Comparison of ENCODE assay signal across 8 cellular contexts in genomic region chr16:87635541-87636049, GRCh38. TPM values are rescaled to one million over a fixed set of nuclear protein-coding genes. Genes with fewer than 3 reads are reported as not detected.
DNase-seq lines count a peak whose midpoint lies in the region; ATAC-seq, FAIRE-seq and TF ChIP-seq lines count a peak whose summit lies in the region.

No MANE protein-coding gene starts in this region.

- H3K4me3 Mint-ChIP-seq in activated CD4-positive, alpha-beta T cell treated with anti-CD3 and anti-CD28 coated beads for 36 hours = peak overlapping the region; percentile 28
- H3K4me3 Mint-ChIP-seq in central memory CD8-positive, alpha-beta T cell = peak overlapping the region; percentile 81

- H3K36me3 ChIP-seq in HepG2 (replicated peaks in 1 of 2; ENCODE audit: control insufficient read depth in 1 of 2, insufficient read depth in 2 of 2, low read length in 2 of 2) = no peaks in the 10 kb centered on the region

- H3K79me2 ChIP-seq in HepG2 (ENCODE audit: insufficient read depth, low read length) = no peaks in the 10 kb centered on the region

- in situ Hi-C loops in HepG2 (cut with HindIII; ENCODE audit: extremely low pct_ligation_motif_present, low pct_unique_long_range_greater_than_20kb) = loop anchor here (5.0 kb wide), 1 partner anchor 48 kb away; no protein-coding TSS in a partner anchor

- TF ChIP-seq RAD21 in HepG2 (CRISPR knock-in tag; IDR thresholded peaks at IDR 0.05) = peak; percentile 84

- BruUV-seq in HepG2 (replicated peaks; lab: Mats Ljungman, UMichigan) = no TSS peak

- DNase-seq in 8988T (peak; percentile 98), NCI-H2171 treated with DMSO at 0.1 percent for 48 hours (lab: John Stamatoyannopoulos, UW) (peak; percentile 69), HepG2 (ENCODE audit: low spot score) (peak; percentile 47)
- DNase-seq in activated CD4-positive, alpha-beta T cell treated with anti-CD3 and anti-CD28 coated beads for 36 hours = peak; percentile 88
- DNase-seq in central memory CD8-positive, alpha-beta T cell (ENCODE audit: low spot score in 2 of 2) = peak; percentile 54 to 60
- peak; percentile 26 to 58 (median 49) for DNase-seq in stimulated activated CD4-positive, alpha-beta T cell treated with anti-CD3 and anti-CD28 coated beads, TNF-alpha, amount 100 ng/mL, for 1 hour (ENCODE audit: low read depth in 3 of 3, low spot score in 1 of 3)

- FAIRE-seq in HepG2 (lab: Jason Lieb, UNC) = peak; percentile 81

- H3K27ac ChIP-seq in HepG2 (ENCODE audit: extremely low read length, insufficient read depth, low read length) = no peak overlapping the region

- 2% methylated on average over 13 of the region's 23 CpGs for WGBS in HepG2 (ENCODE audit: low lambda C conversion rate)

- H3K27ac Mint-ChIP-seq in activated CD4-positive, alpha-beta T cell treated with anti-CD3 and anti-CD28 coated beads for 36 hours = no peak overlapping the region
- H3K27ac Mint-ChIP-seq in central memory CD8-positive, alpha-beta T cell (ENCODE audit: low read depth) = peak overlapping the region; percentile 75

- intact Hi-C loops in activated CD4-positive, alpha-beta T cell treated with anti-CD3 and anti-CD28 coated beads for 36 hours (cut with DNase I, micrococcal nuclease) = loop anchor here (1.0 to 5.0 kb wide), 11 partner anchors 47 to 1071 kb away; partner anchors contain the start of genes C16orf95 (in 1 of the 2) and MAP1LC3B (in 1 of the 2)
- intact Hi-C loops in HepG2 (cut with micrococcal nuclease; ENCODE audit: unreplicated experiment) = loop anchor here (1.0 to 5.0 kb wide), 3 partner anchors 47 to 219 kb away; no protein-coding TSS in a partner anchor

- POLR2A ChIA-PET in activated CD4-positive, alpha-beta T cell treated with anti-CD3 and anti-CD28 coated beads for 36 hours (lab: Charles Lee) = interaction anchor here (0.5 to 0.6 kb wide), 2 partner anchors 159 to 240 kb away, joined by 3 read pairs; no protein-coding TSS in a partner anchor
- POLR2A ChIA-PET in HepG2 (lab: Yijun Ruan, JAX) = interaction anchor here (1.4 kb wide), 1 partner anchor 131 kb away, joined by 4 read pairs; the partner anchor contains the start of gene KLHDC4

- H3K27me3 ChIP-seq in HepG2 (ENCODE audit: control insufficient read depth in 1 of 2, insufficient read depth in 2 of 2, low read length in 2 of 2) = peaks cover 22 to 92% of the 10 kb centered on the region in 2 experiments; a peak in 4 of 5 replicates

- CTCF ChIA-PET in activated CD4-positive, alpha-beta T cell treated with anti-CD3 and anti-CD28 coated beads for 36 hours (lab: Charles Lee) = interaction anchor here (0.5 to 2.7 kb wide), 59 partner anchors 9 to 319 kb away, joined by 3 to 16 read pairs (median 4); partner anchors contain the start of gene KLHDC4
- CTCF ChIA-PET in HepG2 (lab: Yijun Ruan, JAX; ENCODE audit: low intra/inter-chr PET ratio, low total read pairs) = interaction anchor here (0.8 to 2.7 kb wide), 6 partner anchors 44 to 219 kb away, joined by 3 to 53 read pairs (median 10); no protein-coding TSS in a partner anchor

- peak; percentile 84 for ATAC-seq in activated CD4-positive, alpha-beta T cell treated with anti-CD3 and anti-CD28 coated beads for 36 hours
- ATAC-seq in central memory CD8-positive, alpha-beta T cell (replicated peaks; ENCODE audit: extremely low read depth, poor library complexity, severe bottlenecking) = peak; percentile 82
- ATAC-seq in HepG2 = peak; percentile 86
- ATAC-seq in HG03442 (IDR thresholded peaks at IDR 0.05; ENCODE audit: unreplicated experiment) = no peak

- no peak overlapping the region for H3K9ac ChIP-seq in HepG2 (ENCODE audit: insufficient read depth, low read depth, low read length)

- peaks cover 16% of the 10 kb centered on the region for H3K27me3 Mint-ChIP-seq in activated CD4-positive, alpha-beta T cell treated with anti-CD3 and anti-CD28 coated beads for 36 hours
- H3K27me3 Mint-ChIP-seq in central memory CD8-positive, alpha-beta T cell = peaks cover 30% of the 10 kb centered on the region

- H3K36me3 Mint-ChIP-seq in activated CD4-positive, alpha-beta T cell treated with anti-CD3 and anti-CD28 coated beads for 36 hours (ENCODE audit: low read depth) = no peaks in the 10 kb centered on the region
- H3K36me3 Mint-ChIP-seq in central memory CD8-positive, alpha-beta T cell (ENCODE audit: insufficient read depth) = peaks cover 1% of the 10 kb centered on the region

- H3K4me1 Mint-ChIP-seq in activated CD4-positive, alpha-beta T cell treated with anti-CD3 and anti-CD28 coated beads for 36 hours = peaks cover 12% of the 10 kb centered on the region
- peaks cover 12% of the 10 kb centered on the region for H3K4me1 Mint-ChIP-seq in central memory CD8-positive, alpha-beta T cell

- peak; percentile 84 for TF ChIP-seq CTCF in GM12874 (IDR thresholded peaks at IDR 0.05; ENCODE audit: insufficient read depth, low read depth, low read length)
- peak; percentile 98 for TF ChIP-seq CTCF in HepG2 (CRISPR knock-in tag; IDR thresholded peaks at IDR 0.05)

- TF ChIP-seq EP300 in HepG2 (IDR thresholded peaks at IDR 0.05; ENCODE audit: low read depth in 2 of 2, low read length in 2 of 2) (no peak), HepG2 (CRISPR knock-in tag; IDR thresholded peaks at IDR 0.05; ENCODE audit: borderline replicate concordance) (no peak)

- no peak overlapping the region for H2AFZ ChIP-seq in HepG2 (ENCODE audit: low read length)

- H3K4me3 ChIP-seq in HepG2 (replicated peaks in 1 of 3; ENCODE audit: insufficient read depth in 1 of 3, low read depth in 2 of 3, low read length in 3 of 3) = peak overlapping the region in 2 of 3 experiments; percentile 1 to 62; a peak in 1 of 6 replicates

- no peaks in the 10 kb centered on the region for H3K9me3 ChIP-seq in HepG2 (ENCODE audit: low read length)

- H3K9me3 Mint-ChIP-seq in activated CD4-positive, alpha-beta T cell treated with anti-CD3 and anti-CD28 coated beads for 36 hours (ENCODE audit: low read depth) = peaks cover 10% of the 10 kb centered on the region
- peaks cover 6% of the 10 kb centered on the region for H3K9me3 Mint-ChIP-seq in central memory CD8-positive, alpha-beta T cell

- no peak for TF ChIP-seq POLR2A in HepG2 (IDR thresholded peaks at IDR 0.05; ENCODE audit: insufficient read depth in 1 of 2, low read depth in 2 of 2, low read length in 2 of 2)

- peaks cover 11% of the 10 kb centered on the region; the same call in 1 of the 2 replicates for H3K4me1 ChIP-seq in HepG2 (ENCODE audit: insufficient read depth, low read length)

- H4K20me1 ChIP-seq in HepG2 (ENCODE audit: insufficient read depth, low read length) = no peaks in the 10 kb centered on the region; the same call in 1 of the 2 replicates

- peak overlapping the region; percentile 73 for H3K4me2 ChIP-seq in HepG2 (ENCODE audit: low read depth, low read length)

TF ChIP-seq in HepG2, 621 proteins besides CTCF, POLR2A, EP300 and RAD21 (continues in another document):
- TF ChIP-seq NR0B2 (CRISPR knock-in tag; IDR thresholded peaks at IDR 0.05) = peak; percentile 52; the same call in 1 of the 2 replicates
- no peak for TF ChIP-seq CREB1 (IDR thresholded peaks at IDR 0.05)
- no peak for TF ChIP-seq CREB1 (CRISPR knock-in tag; IDR thresholded peaks at IDR 0.05)
- no peak for TF ChIP-seq ZNF367 (CRISPR knock-in tag; IDR thresholded peaks at IDR 0.05; ENCODE audit: borderline replicate concordance)
- no peak for TF ChIP-seq SAFB2 (CRISPR knock-in tag; IDR thresholded peaks at IDR 0.05; ENCODE audit: borderline replicate concordance, low read depth)
- no peak for TF ChIP-seq ZNF749 (CRISPR knock-in tag; IDR thresholded peaks at IDR 0.05; ENCODE audit: borderline replicate concordance)
- no peak for TF ChIP-seq ASH2L (IDR thresholded peaks at IDR 0.05; ENCODE audit: insufficient read length, low read depth, low read length)
- no peak; the same call in none of the 2 replicates for TF ChIP-seq EZH2 (conservative IDR thresholded peaks at IDR 0.05; ENCODE audit: low read depth, low read length)
- TF ChIP-seq U2AF1 (optimal IDR thresholded peaks at IDR 0.05; ENCODE audit: low read depth, low read length) = peak; percentile 6
- TF ChIP-seq NFIC (IDR thresholded peaks at IDR 0.05; ENCODE audit: low read length) = no peak
- TF ChIP-seq ZNF777 (CRISPR knock-in tag; IDR thresholded peaks at IDR 0.05) = no peak
- TF ChIP-seq SRSF9 (IDR thresholded peaks at IDR 0.05; ENCODE audit: borderline replicate concordance, insufficient read depth, low read depth, low read length, poor library complexity, severe bottlenecking) = no peak
- no peak for TF ChIP-seq ZNF180 (CRISPR knock-in tag; IDR thresholded peaks at IDR 0.05; ENCODE audit: borderline replicate concordance, low read depth)

RNA-seq across cellular contexts. Expression of gene JPH3, which starts 33.3 kb away (rescaled TPM):
- total RNA-seq in activated CD4-positive, alpha-beta T cell treated with anti-CD3 and anti-CD28 coated beads for 36 hours = under 1 TPM; 0.14 to 0.19 TPM
- total RNA-seq in HepG2 (2016; rRNA removed; fragmentation: Illumina TruSeq; extraction: Trizol) = not detected in 2 replicates
- total RNA-seq in HepG2 (2016; cell fraction: cytosol; rRNA removed; fragmentation: Illumina TruSeq; extraction: Trizol; ENCODE audit: low read depth) = not detected in 2 replicates
- total RNA-seq in HepG2 (2016; cell fraction: insoluble cytoplasmic fraction; rRNA removed; fragmentation: Illumina TruSeq; extraction: Trizol) = not detected in 2 replicates
- total RNA-seq in HepG2 (2016; cell fraction: membrane; rRNA removed; fragmentation: Illumina TruSeq; extraction: Trizol) = not detected in 2 replicates
- total RNA-seq in HepG2 (2016; cell fraction: nucleus; rRNA removed; fragmentation: Illumina TruSeq; extraction: Trizol) = not detected in 2 replicates
- not detected in 2 replicates for polyA plus RNA-seq in HepG2 (2011; rRNA removed)
- polyA plus RNA-seq in HepG2 (2011; cell fraction: cytosol; rRNA removed) = not detected in 2 replicates
- polyA plus RNA-seq in HepG2 (2011; cell fraction: nucleus; rRNA removed) = not detected in 2 replicates
- 0.07 and 0.08 TPM in 2 replicates for polyA plus RNA-seq in HepG2 (2012)
- not detected in 2 replicates for polyA plus RNA-seq in HepG2 (2016; cell fraction: cytosol; fragmentation: Illumina TruSeq; extraction: Trizol; ENCODE audit: low read depth)
- polyA plus RNA-seq in HepG2 (2016; cell fraction: insoluble cytoplasmic fraction; fragmentation: Illumina TruSeq; extraction: Trizol; ENCODE audit: low read depth) = not detected in 2 replicates
- polyA plus RNA-seq in HepG2 (2016; cell fraction: membrane; fragmentation: Illumina TruSeq; extraction: Trizol; ENCODE audit: low read depth) = not detected in 2 replicates
- polyA plus RNA-seq in HepG2 (2016; cell fraction: nucleus; fragmentation: Illumina TruSeq; extraction: Trizol; ENCODE audit: insufficient read depth, low read depth) = not detected in 2 replicates
- 0.07 TPM in 1 of 2 replicates, not detected in the other for polyA minus RNA-seq in HepG2 (2011; rRNA and poly(A)+ RNA removed; ENCODE audit: low replicate concordance)
- polyA minus RNA-seq in HepG2 (2011; cell fraction: cytosol; rRNA and poly(A)+ RNA removed) = not detected in 2 replicates
- polyA minus RNA-seq in HepG2 (2011; cell fraction: nucleus; rRNA and poly(A)+ RNA removed) = not detected in 2 replicates

Comparison
In these comparisons a context has a peak if more than half of its experiments do, and no peak if none do; other contexts are left out.
1. DNase-seq: peak in every context shown above with its lines; median percentile 98 in 8988T; 88 in activated CD4-positive, alpha-beta T cell treated with anti-CD3 and anti-CD28 coated beads for 36 hours; 69 in NCI-H2171 treated with DMSO at 0.1 percent for 48 hours; 57 in central memory CD8-positive, alpha-beta T cell; 49 in stimulated activated CD4-positive, alpha-beta T cell treated with anti-CD3 and anti-CD28 coated beads, TNF-alpha, amount 100 ng/mL, for 1 hour; 47 in HepG2.